Comparison of ENCODE assay signal across 8 cellular contexts in the genomic region with DNA sequence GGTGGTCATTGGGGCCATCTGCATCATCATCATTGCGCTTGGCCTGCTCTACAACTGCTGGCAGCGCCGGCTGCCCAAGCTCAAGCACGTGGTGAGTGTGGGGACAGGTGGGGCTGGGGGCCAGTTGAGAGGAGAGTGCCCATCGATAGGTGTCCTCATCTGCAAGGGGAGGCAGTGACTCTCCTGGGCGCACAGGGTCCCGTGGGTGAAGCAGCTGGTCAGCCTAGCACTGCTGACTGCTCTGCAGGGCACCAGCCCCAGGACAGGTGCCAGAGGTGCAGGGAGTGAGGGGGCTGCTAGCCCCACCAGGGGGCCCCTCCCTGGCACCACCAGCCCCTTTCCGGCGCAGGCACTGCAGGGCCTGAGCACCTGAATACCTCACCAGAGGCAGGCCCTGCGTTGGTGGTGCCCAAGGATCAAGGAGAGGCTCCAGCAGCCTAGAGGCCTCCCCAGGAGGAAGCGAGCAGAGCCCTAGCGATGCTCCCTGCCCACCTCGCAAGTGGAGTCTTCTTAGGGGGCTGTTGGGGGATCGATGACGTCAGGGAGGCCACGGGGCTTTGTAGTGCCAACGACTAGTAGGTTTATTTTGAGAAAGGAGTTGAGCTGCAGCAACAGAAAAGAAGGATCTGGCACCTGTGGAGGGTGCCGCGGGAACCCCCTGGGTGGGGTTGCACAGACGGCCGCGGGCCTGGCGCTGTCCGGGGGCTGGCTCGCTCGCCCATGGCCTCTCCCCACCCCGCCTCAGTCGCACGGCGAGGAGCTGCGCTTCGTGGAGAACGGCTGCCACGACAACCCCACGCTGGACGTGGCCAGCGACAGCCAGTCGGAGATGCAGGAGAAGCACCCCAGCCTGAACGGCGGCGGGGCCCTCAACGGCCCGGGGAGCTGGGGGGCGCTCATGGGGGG. TPM values are rescaled to one million over a fixed set of nuclear protein-coding genes. Genes with fewer than 3 reads are reported as not detected.
DNase-seq lines count a peak whose midpoint lies in the region; ATAC-seq and TF ChIP-seq lines count a peak whose summit lies in the region.

No MANE protein-coding gene starts in this region.

- ATAC-seq in GM21786 (IDR thresholded peaks at IDR 0.05; ENCODE audit: unreplicated experiment) (peak; percentile 19), GM18519 (IDR thresholded peaks at IDR 0.05; ENCODE audit: low FRiP score, unreplicated experiment) (no peak)

- peaks cover 52% of the 10 kb centered on the region for H3K4me1 ChIP-seq in left ventricle myocardium inferior

- no peaks in the 10 kb centered on the region for H3K27me3 ChIP-seq in left ventricle myocardium inferior (ENCODE audit: low read depth)

- peak; percentile 65 for DNase-seq in GM03348 (ENCODE audit: low spot score)
- DNase-seq in NAMALWA (ENCODE audit: low spot score) = peak; percentile 37
- DNase-seq in activated naive CD4-positive, alpha-beta T cell treated with anti-CD3 and anti-CD28 coated beads, Interleukin-2, amount 50 U/mL, for 16 hours = peak; percentile 5
- DNase-seq in left ventricle myocardium inferior = peak; percentile 23
- no peak for DNase-seq in retinal pigment epithelial cell (ENCODE audit: low read depth)
- DNase-seq in C1 segment of cervical spinal cord (lab: John Stamatoyannopoulos, UW) = no peak

- H3K4me3 ChIP-seq in left ventricle myocardium inferior (peak overlapping the region; percentile 100), retinal pigment epithelial cell (ENCODE audit: low read length) (peak overlapping the region; percentile 53)

- no peak for TF ChIP-seq CTCF in left ventricle myocardium inferior (IDR thresholded peaks at IDR 0.05; ENCODE audit: borderline replicate concordance)
- TF ChIP-seq CTCF in retinal pigment epithelial cell (conservative IDR thresholded peaks at IDR 0.05; ENCODE audit: low read depth, low read length) = no peak

- peak overlapping the region; percentile 95 for H3K27ac ChIP-seq in left ventricle myocardium inferior (replicated peaks)

- intact Hi-C loops in left ventricle myocardium inferior (cut with micrococcal nuclease) = no loop called here

- H3K9me3 ChIP-seq in left ventricle myocardium inferior (replicated peaks) = no peaks in the 10 kb centered on the region

- peaks cover 19% of the 10 kb centered on the region for H3K36me3 ChIP-seq in left ventricle myocardium inferior

RNA-seq across cellular contexts. Expression of a gene that starts 1.0 kb away (rescaled TPM):
- total RNA-seq in left ventricle myocardium inferior = 29.9 TPM

RNA-seq across cellular contexts. Expression of a gene that starts 42.8 kb away (rescaled TPM):
- total RNA-seq in left ventricle myocardium inferior = 1.7 TPM

Comparison
In these comparisons a context has a peak if more than half of its experiments do, and no peak if none do; other contexts are left out.
1. DNase-seq: peak in GM03348 (single experiment), NAMALWA (single experiment), activated naive CD4-positive, alpha-beta T cell treated with anti-CD3 and anti-CD28 coated beads, Interleukin-2, amount 50 U/mL, for 16 hours (single experiment) and left ventricle myocardium inferior (single experiment); none in retinal pigment epithelial cell (single experiment) and C1 segment of cervical spinal cord (0 of 14).